22 cellular contexts compared by ENCODE assay signal in genomic region chr6:154580397-154581135, GRCh38.
A peak's percentile ranks its signal among the peaks of the same experiment; 100 is the strongest.
DNase-seq lines count a peak whose midpoint lies in the region; ATAC-seq and TF ChIP-seq lines count a peak whose summit lies in the region.
"Had no signal": no experiment of that assay in that cellular context is flagged by ENCODE, and none has a peak within 500 bp of the region (broad histone marks: within the 10 kb centered on the region; RNA-seq: fewer than 3 reads in every experiment).

No MANE protein-coding gene starts in this region.

- H3K9me3 Mint-ChIP-seq in MCF 10A (ENCODE audit: unreplicated experiment) (peaks cover 17% of the 10 kb centered on the region), chondrocyte (ENCODE audit: low read depth) (peaks cover 11% of the 10 kb centered on the region)

- BruUV-seq in MCF 10A (replicated peaks; lab: Mats Ljungman, UMichigan) = no TSS peak

- H3K27me3 Mint-ChIP-seq in MCF 10A (ENCODE audit: insufficient read depth, unreplicated experiment) (no peaks in the 10 kb centered on the region), chondrocyte (ENCODE audit: low read depth) (no peaks in the 10 kb centered on the region)

- POLR2A ChIA-PET in MCF 10A (lab: Yijun Ruan, JAX) = interaction anchor here (0.6 to 1.4 kb wide), 2 partner anchors 18 to 33 kb away, joined by 3 read pairs; no protein-coding TSS in a partner anchor

- peak; percentile 16 for DNase-seq in MCF 10A (ENCODE audit: unreplicated experiment)
- DNase-seq in breast epithelium (ENCODE audit: low spot score in 2 of 2) = no peak
- DNase-seq in NCI-H69 (lab: John Stamatoyannopoulos, UW) = peak; percentile 48
- DNase-seq in chondrocyte (ENCODE audit: low spot score) = no peak
- no peak for DNase-seq in SW480 (ENCODE audit: low spot score)
- DNase-seq: 8988T, Calu3, GOT3, Kasumi-1, NCI-H1048, NCI-H1417 treated with DMSO at 0.1 percent for 48 hours, NCI-H1694 treated with DMSO at 0.1 percent for 48 hours, NCI-H2081, NCI-H2227 treated with DMSO at 0.1 percent for 48 hours, NCI-H526 treated with DMSO at 0.1 percent for 48 hours, SHP77 had no signal

- H3K4me3 ChIP-seq in breast epithelium = no peak overlapping the region
- H3K4me3 ChIP-seq: HAP-1 had no signal

- H3K4me1 ChIP-seq in breast epithelium = no peaks in the 10 kb centered on the region
- H3K4me1 ChIP-seq: HAP-1 had no signal

- ATAC-seq in esophagus mucosa (peak; percentile 58), GM19023 (IDR thresholded peaks at IDR 0.05; ENCODE audit: unreplicated experiment) (no peak), GM18861 (IDR thresholded peaks at IDR 0.05; ENCODE audit: unreplicated experiment) (no peak)
- ATAC-seq: Panc1 had no signal

- no peaks in the 10 kb centered on the region for H3K27me3 ChIP-seq in breast epithelium

- H3K4me3 Mint-ChIP-seq in MCF 10A (ENCODE audit: unreplicated experiment) = no peak overlapping the region
- no peak overlapping the region for H3K4me3 Mint-ChIP-seq in chondrocyte (ENCODE audit: unreplicated experiment)

- intact Hi-C loops in MCF 10A (cut with micrococcal nuclease) (no loop called here), breast epithelium (cut with DNase I; ENCODE audit: low total_unique reads) (no loop called here)

- no peaks in the 10 kb centered on the region for H3K36me3 ChIP-seq in breast epithelium
- H3K36me3 ChIP-seq: HAP-1 had no signal

- TF ChIP-seq CTCF in MCF 10A (IDR thresholded peaks at IDR 0.05; ENCODE audit: unreplicated experiment) (no peak), breast epithelium (IDR thresholded peaks at IDR 0.05) (no peak), chondrocyte (IDR thresholded peaks at IDR 0.05) (no peak)

- H3K36me3 Mint-ChIP-seq in MCF 10A (ENCODE audit: insufficient read depth, unreplicated experiment) (no peaks in the 10 kb centered on the region), chondrocyte (ENCODE audit: low read depth) (peaks cover 7% of the 10 kb centered on the region)

- CTCF ChIA-PET in MCF 10A (lab: Yijun Ruan, JAX) = interaction anchor here (0.6 kb wide), 1 partner anchor 63 kb away, joined by 4 read pairs; no protein-coding TSS in a partner anchor

- H3K27ac ChIP-seq in breast epithelium = peak overlapping the region in 1 of 2 donors; percentile 59
- H3K27ac ChIP-seq: RWPE1 had no signal

- no peak for TF ChIP-seq POLR2A in breast epithelium (IDR thresholded peaks at IDR 0.05)

- no peaks in the 10 kb centered on the region for H3K4me1 Mint-ChIP-seq in MCF 10A (ENCODE audit: insufficient read depth, unreplicated experiment)
- no peaks in the 10 kb centered on the region for H3K4me1 Mint-ChIP-seq in chondrocyte (ENCODE audit: low read depth)

- H3K27ac Mint-ChIP-seq in MCF 10A (ENCODE audit: low read depth, unreplicated experiment) (no peak overlapping the region), chondrocyte (ENCODE audit: unreplicated experiment) (no peak overlapping the region)

- no peaks in the 10 kb centered on the region for H3K9me3 ChIP-seq in breast epithelium
- H3K9me3 ChIP-seq: HAP-1 had no signal

Comparison
In these comparisons a context has a peak if more than half of its experiments do, and no peak if none do; other contexts are left out.
1. DNase-seq: peak in MCF 10A (single experiment) and NCI-H69 (single experiment); none in breast epithelium (0 of 2), chondrocyte (single experiment) and SW480 (single experiment).